1 cellular context compared by ENCODE assay signal in the genomic region with DNA sequence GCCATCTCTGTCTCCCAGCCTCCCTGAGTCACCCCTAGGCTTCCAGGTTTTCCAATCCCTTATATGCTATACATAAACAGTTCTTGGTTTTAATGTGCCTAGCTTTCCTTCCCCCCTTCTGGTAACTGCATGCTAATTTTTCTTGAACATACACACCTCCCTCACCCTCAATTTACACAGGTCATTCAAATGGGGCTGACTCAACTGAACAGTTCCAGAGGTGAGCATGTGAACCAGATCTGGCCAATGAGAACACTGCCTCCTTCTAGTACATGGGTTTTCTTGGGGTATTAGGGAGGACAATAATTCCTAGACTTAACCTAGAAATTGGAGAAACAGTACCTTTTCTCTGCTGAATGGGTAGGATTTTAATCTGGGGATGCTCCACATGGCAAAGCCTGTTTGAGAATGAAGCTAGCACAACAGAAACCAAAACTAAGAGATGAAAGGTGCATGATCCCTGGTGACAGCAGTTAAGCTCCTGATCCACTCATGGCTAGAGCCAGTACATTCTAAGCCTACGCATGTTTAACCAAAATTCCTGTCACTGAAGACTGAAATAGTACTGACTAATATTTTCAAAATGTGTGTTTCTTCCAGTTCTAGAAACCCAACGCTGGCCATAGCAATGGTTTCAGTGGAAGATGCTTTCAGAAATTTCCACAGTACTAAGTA.
TF ChIP-seq lines count a peak whose summit lies in the region.

No MANE protein-coding gene starts in this region.

TF ChIP-seq in IMR-90, 13 proteins besides CTCF, POLR2A, EP300 and RAD21:
- TF ChIP-seq RCOR1 (IDR thresholded peaks at IDR 0.05; ENCODE audit: insufficient replicate concordance, low read length) (no peak), MXI1 (IDR thresholded peaks at IDR 0.05; ENCODE audit: borderline replicate concordance, low read depth, low read length) (no peak), USF2 (IDR thresholded peaks at IDR 0.05; ENCODE audit: low read depth, low read length) (no peak), MAZ (IDR thresholded peaks at IDR 0.05; ENCODE audit: borderline replicate concordance, low read depth, low read length) (no peak), RFX5 (IDR thresholded peaks at IDR 0.05; ENCODE audit: low read depth, low read length) (no peak), MAFK (IDR thresholded peaks at IDR 0.05; ENCODE audit: low read depth, low read length) (no peak), NFE2L2 (IDR thresholded peaks at IDR 0.05; ENCODE audit: low read depth, low read length) (no peak)
